Comparison of ENCODE assay signal across 12 cellular contexts in genomic region chr9:27785714-27786100, GRCh38.
DNase-seq lines count a peak whose midpoint lies in the region; ATAC-seq and TF ChIP-seq lines count a peak whose summit lies in the region.
"Had no signal": no experiment of that assay in that cellular context is flagged by ENCODE, and none has a peak within 500 bp of the region (broad histone marks: within the 10 kb centered on the region; RNA-seq: fewer than 3 reads in every experiment).

No MANE protein-coding gene starts in this region.

- intact Hi-C loops in left lung (cut with DNase I), result no loop called here

- H3K9me3 ChIP-seq in left lung (peaks cover 0 to 3% of the 10 kb centered on the region in 2 donors), HAP-1 (no peaks in the 10 kb centered on the region)
- H3K9me3 ChIP-seq: Caco-2, SJSA1 had no signal

- H3K27me3 ChIP-seq in left lung, result no peaks in the 10 kb centered on the region
- H3K27me3 ChIP-seq in HAP-1 (ENCODE audit: low read depth), result no peaks in the 10 kb centered on the region
- H3K27me3 ChIP-seq: heart right ventricle, SJSA1 had no signal

- H3K36me3 ChIP-seq in left lung, result no peaks in the 10 kb centered on the region
- no peaks in the 10 kb centered on the region for H3K36me3 ChIP-seq in HAP-1 (replicated peaks)
- H3K36me3 ChIP-seq: heart right ventricle, SJSA1 had no signal

- TF ChIP-seq CTCF in choroid plexus epithelial cell (conservative IDR thresholded peaks at IDR 0.05; ENCODE audit: low read depth, low read length) (no peak), left lung (IDR thresholded peaks at IDR 0.05) (no peak)

- no peaks in the 10 kb centered on the region for H3K4me1 ChIP-seq in left lung
- H3K4me1 ChIP-seq in HAP-1, result no peaks in the 10 kb centered on the region
- H3K4me1 ChIP-seq: Caco-2, heart right ventricle, SJSA1 had no signal

- DNase-seq in choroid plexus epithelial cell (ENCODE audit: low read depth) (peak; percentile 82), left lung (no peak), HAP-1 (ENCODE audit: low spot score in 2 of 2) (no peak), NCI-H2107 treated with DMSO at 0.1 percent for 48 hours (lab: John Stamatoyannopoulos, UW; ENCODE audit: unreplicated experiment) (no peak), EL (no peak)
- DNase-seq: Caco-2, heart right ventricle had no signal

- in situ Hi-C loops in HAP-1 (cut with MboI; ENCODE audit: low sequenced_read_pairs), result no loop called here

- H3K27ac ChIP-seq in left lung, result no peak overlapping the region
- H3K27ac ChIP-seq: coronary artery, heart right ventricle, SJSA1 had no signal

- ATAC-seq in GM18517 (IDR thresholded peaks at IDR 0.05; ENCODE audit: unreplicated experiment) (peak; percentile 56), GM21723 (IDR thresholded peaks at IDR 0.05; ENCODE audit: unreplicated experiment) (peak; percentile 92), HG03460 (IDR thresholded peaks at IDR 0.05; ENCODE audit: unreplicated experiment) (peak; percentile 80), left lung (no peak)
- ATAC-seq: heart right ventricle had no signal

- H3K4me3 ChIP-seq in choroid plexus epithelial cell (ENCODE audit: low read depth, low read length) (no peak overlapping the region), left lung (no peak overlapping the region), HAP-1 (no peak overlapping the region)
- H3K4me3 ChIP-seq: coronary artery, heart right ventricle, SJSA1 had no signal
